In genomic region chr7:47379629-47380324, GRCh38 we compare ENCODE assay signal across 1 cellular context.
TF ChIP-seq lines count a peak whose summit lies in the region.

No MANE protein-coding gene starts in this region.

TF ChIP-seq in HEK293, 187 proteins besides CTCF, POLR2A, EP300 and RAD21 (continued from another document):
- TF ChIP-seq ZBTB10 (tag by site-specific recombination; IDR thresholded peaks at IDR 0.05) = no peak
- no peak for TF ChIP-seq AEBP2 (tag by site-specific recombination; IDR thresholded peaks at IDR 0.05; ENCODE audit: borderline replicate concordance)
- TF ChIP-seq KLF7 (tag by site-specific recombination; IDR thresholded peaks at IDR 0.05; ENCODE audit: borderline replicate concordance) = no peak
